Comparison of ENCODE assay signal across 27 cellular contexts in the genomic region with DNA sequence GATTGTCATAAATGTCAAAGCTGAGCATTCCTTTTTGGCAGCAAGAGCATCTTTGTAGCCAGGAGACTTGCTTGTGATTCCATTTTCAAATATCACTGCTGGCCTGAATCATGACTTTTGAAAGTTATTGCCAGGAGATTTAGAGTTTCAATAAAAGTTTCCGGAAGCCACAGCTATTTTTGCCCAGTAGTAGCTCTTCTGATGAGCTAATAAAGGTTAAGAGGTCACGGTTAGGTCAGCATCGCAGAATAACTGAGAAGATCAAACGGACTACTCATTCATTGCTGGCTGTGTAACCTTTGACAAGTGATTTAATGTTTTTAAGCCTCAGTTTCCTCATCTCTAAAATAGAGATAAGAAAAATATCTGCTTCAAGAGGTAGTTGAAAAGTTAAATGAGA.
DNase-seq lines count a peak whose midpoint lies in the region; ATAC-seq, FAIRE-seq and TF ChIP-seq lines count a peak whose summit lies in the region.
"Had no signal": no experiment of that assay in that cellular context is flagged by ENCODE, and none has a peak within 500 bp of the region (broad histone marks: within the 10 kb centered on the region; RNA-seq: fewer than 3 reads in every experiment).

No MANE protein-coding gene starts in this region.

- no TSS peak for BruUV-seq in HCT116 (replicated peaks; lab: Mats Ljungman, UMichigan)

- H3K4me3 Mint-ChIP-seq in glutamatergic neuron (ENCODE audit: unreplicated experiment): no peak overlapping the region
- no peak overlapping the region for H3K4me3 Mint-ChIP-seq in activated T-cell treated with anti-CD3 and anti-CD28 coated beads, Interleukin-2, amount 50 U/mL, for 72 hours
- H3K4me3 Mint-ChIP-seq: activated CD4-positive, alpha-beta T cell treated with anti-CD3 and anti-CD28 coated beads, Interleukin-2, amount 10 ng/mL, durations not matched to agents 7 days and 5 days; activated naive CD8-positive, alpha-beta T cell treated with anti-CD3 and anti-CD28 coated beads, Interleukin-2, amount 50 U/mL, for 24 hours; activated T-cell treated with anti-CD3 and anti-CD28 coated beads, Interleukin-2, amount 50 U/mL, for 24 hours; brain; CD4-positive, CD25-positive, alpha-beta regulatory T cell; nephron had no signal

- H3K9me3 ChIP-seq in HCT116 (ENCODE audit: control insufficient read depth in 1 of 2, insufficient read depth in 1 of 2, low read depth in 1 of 2, low read length in 2 of 2): no peaks in the 10 kb centered on the region
- no peaks in the 10 kb centered on the region for H3K9me3 ChIP-seq in lower lobe of right lung
- H3K9me3 ChIP-seq: mucosa of descending colon, thoracic aorta had no signal

- no peak for TF ChIP-seq RAD21 in HCT116 (IDR thresholded peaks at IDR 0.05; ENCODE audit: low read depth)

- TF ChIP-seq POLR2A in HCT116 (IDR thresholded peaks at IDR 0.05; ENCODE audit: borderline replicate concordance, extremely low read depth, insufficient read depth, insufficient read length): no peak

- peaks cover 3% of the 10 kb centered on the region for H3K27me3 Mint-ChIP-seq in glutamatergic neuron (ENCODE audit: unreplicated experiment)
- peaks cover 54% of the 10 kb centered on the region for H3K27me3 Mint-ChIP-seq in activated T-cell treated with anti-CD3 and anti-CD28 coated beads, Interleukin-2, amount 50 U/mL, for 72 hours (ENCODE audit: low read depth)
- H3K27me3 Mint-ChIP-seq: brain had no signal

- TF ChIP-seq CTCF in HCT116 (IDR thresholded peaks at IDR 0.05 in 2 of 3, conservative IDR thresholded peaks at IDR 0.05 in 1 of 3; ENCODE audit: borderline replicate concordance in 1 of 3, insufficient read depth in 1 of 3, low read depth in 2 of 3, low read length in 2 of 3): no peak
- no peak for TF ChIP-seq CTCF in fibroblast of villous mesenchyme (IDR thresholded peaks at IDR 0.05; ENCODE audit: insufficient read depth, low read depth, low read length)
- TF ChIP-seq CTCF in lower lobe of right lung (IDR thresholded peaks at IDR 0.05): no peak
- TF ChIP-seq CTCF in glutamatergic neuron (IDR thresholded peaks at IDR 0.05; ENCODE audit: partially characterized antibody, unreplicated experiment): no peak

- RAD21 ChIA-PET in HCT116 (lab: Charles Lee; ENCODE audit: low non-redundant PET in 1 of 2, low total read pairs in 2 of 2, uncharacterized antibody in 2 of 2, unreplicated experiment in 2 of 2): no interaction called here

- H3K9me3 Mint-ChIP-seq in glutamatergic neuron (ENCODE audit: unreplicated experiment): no peaks in the 10 kb centered on the region
- H3K9me3 Mint-ChIP-seq in activated T-cell treated with anti-CD3 and anti-CD28 coated beads, Interleukin-2, amount 50 U/mL, for 72 hours: no peaks in the 10 kb centered on the region
- H3K9me3 Mint-ChIP-seq: activated CD4-positive, alpha-beta T cell treated with anti-CD3 and anti-CD28 coated beads, Interleukin-2, amount 10 ng/mL, durations not matched to agents 7 days and 5 days; activated naive CD8-positive, alpha-beta T cell treated with anti-CD3 and anti-CD28 coated beads, Interleukin-2, amount 50 U/mL, for 24 hours; activated T-cell treated with anti-CD3 and anti-CD28 coated beads, Interleukin-2, amount 50 U/mL, for 24 hours; brain; CD4-positive, CD25-positive, alpha-beta regulatory T cell; nephron had no signal

- H3K27ac Mint-ChIP-seq in glutamatergic neuron (ENCODE audit: unreplicated experiment): no peak overlapping the region
- no peak overlapping the region for H3K27ac Mint-ChIP-seq in activated T-cell treated with anti-CD3 and anti-CD28 coated beads, Interleukin-2, amount 50 U/mL, for 72 hours
- H3K27ac Mint-ChIP-seq: activated CD4-positive, alpha-beta T cell treated with anti-CD3 and anti-CD28 coated beads, Interleukin-2, amount 10 ng/mL, durations not matched to agents 7 days and 5 days; activated naive CD8-positive, alpha-beta T cell treated with anti-CD3 and anti-CD28 coated beads, Interleukin-2, amount 50 U/mL, for 24 hours; activated T-cell treated with anti-CD3 and anti-CD28 coated beads, Interleukin-2, amount 50 U/mL, for 24 hours; nephron had no signal

- no peak overlapping the region for H3K9ac ChIP-seq in HCT116 (ENCODE audit: low read length)

- no peaks in the 10 kb centered on the region for H4K20me1 ChIP-seq in HCT116 (ENCODE audit: insufficient read depth)

- H3K4me3 ChIP-seq in HCT116 (replicated peaks in 1 of 2; ENCODE audit: low read depth in 1 of 2, low read length in 2 of 2) (no peak overlapping the region), fibroblast of villous mesenchyme (ENCODE audit: low read depth, low read length) (no peak overlapping the region), lower lobe of right lung (no peak overlapping the region)
- H3K4me3 ChIP-seq: mucosa of descending colon, SK-N-MC, thoracic aorta had no signal

- H3K9me2 ChIP-seq in HCT116 (ENCODE audit: insufficient read depth): no peaks in the 10 kb centered on the region

- H3K4me2 ChIP-seq in HCT116 (ENCODE audit: low read length): peak overlapping the region; percentile 11

- H3K27ac ChIP-seq in HCT116 (ENCODE audit: low read depth, low read length): no peak overlapping the region
- no peak overlapping the region for H3K27ac ChIP-seq in lower lobe of right lung
- H3K27ac ChIP-seq: SK-N-MC, thoracic aorta had no signal

- no peak overlapping the region for H2AFZ ChIP-seq in HCT116 (ENCODE audit: low read depth, low read length, poor library complexity, severe bottlenecking)

- FAIRE-seq in RCC 7860 (lab: Jason Lieb, UNC): no peak
- FAIRE-seq: D721Med, endothelial cell of umbilical vein, H54 had no signal

- CTCF ChIA-PET in HCT116 (lab: Charles Lee): no interaction called here

- POLR2A ChIA-PET in HCT116 (lab: Charles Lee): no interaction called here

- no peaks in the 10 kb centered on the region for H3K36me3 Mint-ChIP-seq in glutamatergic neuron (ENCODE audit: unreplicated experiment)
- H3K36me3 Mint-ChIP-seq in activated T-cell treated with anti-CD3 and anti-CD28 coated beads, Interleukin-2, amount 50 U/mL, for 72 hours (ENCODE audit: insufficient read depth in 2 of 2): no peaks in the 10 kb centered on the region
- H3K36me3 Mint-ChIP-seq: brain; CD4-positive, CD25-positive, alpha-beta regulatory T cell had no signal

- ATAC-seq in HCT116: no peak
- no peak for ATAC-seq in lower lobe of right lung
- ATAC-seq in activated T-cell treated with anti-CD3 and anti-CD28 coated beads, Interleukin-2, amount 50 U/mL, for 72 hours (replicated peaks in 1 of 2): no peak
- ATAC-seq: activated naive CD8-positive, alpha-beta T cell treated with anti-CD3 and anti-CD28 coated beads, Interleukin-2, amount 50 U/mL, for 24 hours; mucosa of descending colon; stimulated activated naive CD8-positive, alpha-beta T cell treated with anti-CD3 and anti-CD28 coated beads, Interleukin-15, Interleukin-2, amounts not matched to agents 100 U/mL and 50 U/mL, for 24 hours had no signal

- peaks cover 25 to 36% of the 10 kb centered on the region in 2 experiments for H3K4me1 ChIP-seq in HCT116 (ENCODE audit: control insufficient read depth in 1 of 2, insufficient read depth in 2 of 2, low read length in 2 of 2)
- H3K4me1 ChIP-seq in lower lobe of right lung: peaks cover 21% of the 10 kb centered on the region

- no peaks in the 10 kb centered on the region for H3K79me2 ChIP-seq in HCT116 (ENCODE audit: insufficient read depth, low read length)

- no peaks in the 10 kb centered on the region for H3K36me3 ChIP-seq in HCT116 (ENCODE audit: control insufficient read depth in 1 of 2, insufficient read depth in 2 of 2, low read length in 2 of 2)
- no peaks in the 10 kb centered on the region for H3K36me3 ChIP-seq in lower lobe of right lung
- H3K36me3 ChIP-seq: thoracic aorta had no signal

- peak; percentile 55 for DNase-seq in COLO829 (ENCODE audit: low spot score)
- DNase-seq in HCT116 (ENCODE audit: low read depth, low spot score): no peak
- DNase-seq in RCC 7860 (ENCODE audit: low spot score): peak; percentile 28
- DNase-seq in fibroblast of villous mesenchyme (ENCODE audit: low read depth): peak; percentile 55
- DNase-seq in OCI-M1 (lab: John Stamatoyannopoulos, UW): no peak
- no peak for DNase-seq in lower lobe of right lung
- no peak for DNase-seq in glutamatergic neuron
- DNase-seq in activated T-cell treated with anti-CD3 and anti-CD28 coated beads, Interleukin-2, amount 50 U/mL, for 72 hours: no peak
- DNase-seq: activated CD4-positive, alpha-beta T cell treated with anti-CD3 and anti-CD28 coated beads, Interleukin-2, amount 10 ng/mL, durations not matched to agents 7 days and 5 days; activated gamma-delta T cell treated with Interleukin-2 at 50 U/mL for 16 hours; activated naive CD8-positive, alpha-beta T cell treated with anti-CD3 and anti-CD28 coated beads, Interleukin-2, amount 50 U/mL, for 24 hours; activated T-cell treated with anti-CD3 and anti-CD28 coated beads, Interleukin-2, amount 50 U/mL, for 24 hours; CD4-positive, CD25-positive, alpha-beta regulatory T cell; KG1; kidney glomerular epithelial cell; mucosa of descending colon; NCI-H1048; NCI-H1930; NCI-H526; stimulated activated naive CD8-positive, alpha-beta T cell treated with anti-CD3 and anti-CD28 coated beads, Interleukin-15, Interleukin-2, amounts not matched to agents 100 U/mL and 50 U/mL, for 24 hours had no signal

- H3K27me3 ChIP-seq in HCT116 (ENCODE audit: insufficient read depth, low read length) (no peaks in the 10 kb centered on the region), lower lobe of right lung (ENCODE audit: low read depth) (no peaks in the 10 kb centered on the region)

- intact Hi-C loops in HCT116 (cut with micrococcal nuclease) (no loop called here), lower lobe of right lung (cut with DNase I) (no loop called here)

- peaks cover 2% of the 10 kb centered on the region for H3K4me1 Mint-ChIP-seq in glutamatergic neuron (ENCODE audit: low read depth, unreplicated experiment)
- H3K4me1 Mint-ChIP-seq in activated T-cell treated with anti-CD3 and anti-CD28 coated beads, Interleukin-2, amount 50 U/mL, for 72 hours (ENCODE audit: low read depth): peaks cover 23% of the 10 kb centered on the region

TF ChIP-seq in HCT116, 20 proteins besides CTCF, POLR2A, EP300 and RAD21 (continues in another document):
- TF ChIP-seq, protein P1, sequence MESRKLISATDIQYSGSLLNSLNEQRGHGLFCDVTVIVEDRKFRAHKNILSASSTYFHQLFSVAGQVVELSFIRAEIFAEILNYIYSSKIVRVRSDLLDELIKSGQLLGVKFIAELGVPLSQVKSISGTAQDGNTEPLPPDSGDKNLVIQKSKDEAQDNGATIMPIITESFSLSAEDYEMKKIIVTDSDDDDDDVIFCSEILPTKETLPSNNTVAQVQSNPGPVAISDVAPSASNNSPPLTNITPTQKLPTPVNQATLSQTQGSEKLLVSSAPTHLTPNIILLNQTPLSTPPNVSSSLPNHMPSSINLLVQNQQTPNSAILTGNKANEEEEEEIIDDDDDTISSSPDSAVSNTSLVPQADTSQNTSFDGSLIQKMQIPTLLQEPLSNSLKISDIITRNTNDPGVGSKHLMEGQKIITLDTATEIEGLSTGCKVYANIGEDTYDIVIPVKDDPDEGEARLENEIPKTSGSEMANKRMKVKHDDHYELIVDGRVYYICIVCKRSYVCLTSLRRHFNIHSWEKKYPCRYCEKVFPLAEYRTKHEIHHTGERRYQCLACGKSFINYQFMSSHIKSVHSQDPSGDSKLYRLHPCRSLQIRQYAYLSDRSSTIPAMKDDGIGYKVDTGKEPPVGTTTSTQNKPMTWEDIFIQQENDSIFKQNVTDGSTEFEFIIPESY (IDR thresholded peaks at IDR 0.05; ENCODE audit: extremely low read depth, insufficient replicate concordance, low read length): no peak
- TF ChIP-seq FOSL1 (IDR thresholded peaks at IDR 0.05; ENCODE audit: low read depth): no peak

Comparison
In these comparisons a context has a peak if more than half of its experiments do, and no peak if none do; other contexts are left out.
1. DNase-seq: peak in COLO829 (single experiment), RCC 7860 (single experiment) and fibroblast of villous mesenchyme (single experiment); none in HCT116 (single experiment), OCI-M1 (single experiment), lower lobe of right lung (single experiment), glutamatergic neuron (single experiment) and activated T-cell treated with anti-CD3 and anti-CD28 coated beads, Interleukin-2, amount 50 U/mL, for 72 hours (0 of 2).